ENCODE assay signal across 29 cellular contexts in the genomic region with DNA sequence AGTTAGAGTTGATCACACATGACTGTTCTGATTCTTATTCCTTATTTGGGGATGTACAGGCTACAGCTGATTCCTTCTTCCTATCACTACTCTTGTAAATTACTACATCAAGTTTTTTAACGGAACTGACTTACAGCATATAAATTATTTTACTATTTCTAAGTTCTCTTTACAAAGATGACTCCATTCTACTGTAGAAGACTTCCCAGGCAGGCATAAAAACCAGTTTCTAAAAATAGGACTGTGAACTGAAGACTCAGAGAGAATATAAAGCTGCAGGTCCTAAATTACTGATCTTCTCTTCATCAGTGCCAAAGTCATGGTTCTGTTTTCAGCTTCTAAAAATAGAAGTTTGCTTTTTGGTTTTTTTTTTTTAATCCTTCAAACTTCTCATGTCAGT. TPM values are rescaled to one million over a fixed set of nuclear protein-coding genes. Genes with fewer than 3 reads are reported as not detected.
DNase-seq lines count a peak whose midpoint lies in the region; ATAC-seq, FAIRE-seq and TF ChIP-seq lines count a peak whose summit lies in the region.
"Had no signal": no experiment of that assay in that cellular context is flagged by ENCODE, and none has a peak within 500 bp of the region (broad histone marks: within the 10 kb centered on the region; RNA-seq: fewer than 3 reads in every experiment).

No MANE protein-coding gene starts in this region.

- H3K9ac ChIP-seq in endodermal cell (ENCODE audit: extremely low read depth, low read length, poor library complexity, severe bottlenecking), result no peak overlapping the region
- H3K9ac ChIP-seq: BLaER1 treated with 17β-estradiol and CSF1 and Interleukin-3, amounts not matched to agents 10 nM and 100 nM had no signal

- no peak overlapping the region for H3K4me2 ChIP-seq in osteoblast (ENCODE audit: insufficient read depth, low read length)

- H3K9me3 ChIP-seq in endodermal cell (ENCODE audit: control insufficient read depth, low read length), result peaks cover 26% of the 10 kb centered on the region
- no peaks in the 10 kb centered on the region for H3K9me3 ChIP-seq in osteoblast (ENCODE audit: low read depth, low read length)
- H3K9me3 ChIP-seq: left lung, spleen had no signal

- H3K36me3 Mint-ChIP-seq in HFFc6 (ENCODE audit: low read depth) (peaks cover 12% of the 10 kb centered on the region), endodermal cell (ENCODE audit: low read depth) (peaks cover 44% of the 10 kb centered on the region)

- no peak for ATAC-seq in HG02763 (IDR thresholded peaks at IDR 0.05; ENCODE audit: unreplicated experiment)
- ATAC-seq: right cardiac atrium had no signal

- no peak for FAIRE-seq in GM19239 (lab: Jason Lieb, UNC)
- FAIRE-seq: RCC 7860 had no signal

- H3K9me3 Mint-ChIP-seq in HFFc6 (no peaks in the 10 kb centered on the region), endodermal cell (peaks cover 4% of the 10 kb centered on the region)
- H3K9me3 Mint-ChIP-seq: activated naive CD4-positive, alpha-beta T cell treated with anti-CD3 and anti-CD28 coated beads for 36 hours; stimulated activated naive CD8-positive, alpha-beta T cell treated with anti-CD3 and anti-CD28 coated beads, Interleukin-15, Interleukin-2, amounts not matched to agents 100 ng/mL and 50 ng/mL, for 24 hours had no signal

- H3K36me3 ChIP-seq in endodermal cell (ENCODE audit: control insufficient read depth, insufficient read depth, low read length) (peaks cover 28% of the 10 kb centered on the region), osteoblast (ENCODE audit: insufficient read depth, low read length) (no peaks in the 10 kb centered on the region)
- H3K36me3 ChIP-seq: left lung had no signal

- H4K20me1 ChIP-seq in osteoblast (ENCODE audit: insufficient read depth, low read length), result no peaks in the 10 kb centered on the region
- H4K20me1 ChIP-seq: BLaER1 treated with 17β-estradiol and CSF1 and Interleukin-3, amounts not matched to agents 10 nM and 100 nM had no signal

- H3K4me1 ChIP-seq in endodermal cell (ENCODE audit: control insufficient read depth, insufficient read depth, low read length) (no peaks in the 10 kb centered on the region), osteoblast (ENCODE audit: insufficient read depth, low read length) (peaks cover 4% of the 10 kb centered on the region)

- H3K27me3 Mint-ChIP-seq in HFFc6 (ENCODE audit: insufficient read depth) (no peaks in the 10 kb centered on the region; the same call in 1 of the 2 replicates), endodermal cell (ENCODE audit: insufficient read depth) (no peaks in the 10 kb centered on the region)
- H3K27me3 Mint-ChIP-seq: activated CD4-positive, alpha-beta memory T cell treated with anti-CD3 and anti-CD28 coated beads, Interleukin-2, amount 10 ng/mL, durations not matched to agents 7 days and 5 days; stimulated activated naive CD8-positive, alpha-beta T cell treated with anti-CD3 and anti-CD28 coated beads, Interleukin-15, Interleukin-2, amounts not matched to agents 100 ng/mL and 50 ng/mL, for 24 hours had no signal

- no peak overlapping the region for H3K4me3 Mint-ChIP-seq in HFFc6
- no peak overlapping the region for H3K4me3 Mint-ChIP-seq in endodermal cell
- H3K4me3 Mint-ChIP-seq: activated CD4-positive, alpha-beta memory T cell treated with anti-CD3 and anti-CD28 coated beads, Interleukin-2, amount 10 ng/mL, durations not matched to agents 7 days and 5 days; activated naive CD4-positive, alpha-beta T cell treated with anti-CD3 and anti-CD28 coated beads for 36 hours; stimulated activated naive CD8-positive, alpha-beta T cell treated with anti-CD3 and anti-CD28 coated beads, Interleukin-15, Interleukin-2, amounts not matched to agents 100 ng/mL and 50 ng/mL, for 24 hours had no signal

- no peak for TF ChIP-seq CTCF in AG09309 (IDR thresholded peaks at IDR 0.05; ENCODE audit: control insufficient read depth, insufficient read depth, low read depth, low read length, missing control alignments)
- no peak for TF ChIP-seq CTCF in HFFc6 (IDR thresholded peaks at IDR 0.05)
- no peak for TF ChIP-seq CTCF in endodermal cell (conservative IDR thresholded peaks at IDR 0.05)
- no peak for TF ChIP-seq CTCF in osteoblast (IDR thresholded peaks at IDR 0.05; ENCODE audit: extremely low read depth, low read depth, low read length)

- H3K27me3 ChIP-seq in endodermal cell (ENCODE audit: control insufficient read depth, insufficient read depth, low read length, poor library complexity, severe bottlenecking), result no peaks in the 10 kb centered on the region
- no peaks in the 10 kb centered on the region for H3K27me3 ChIP-seq in osteoblast (ENCODE audit: insufficient read depth, low read length)
- H3K27me3 ChIP-seq: BLaER1 treated with 17β-estradiol and CSF1 and Interleukin-3, amounts not matched to agents 10 nM and 100 nM; left lung; spleen had no signal

- H3K27ac Mint-ChIP-seq in HFFc6 (peak overlapping the region; percentile 30; the same call in 1 of the 2 replicates), endodermal cell (no peak overlapping the region)
- H3K27ac Mint-ChIP-seq: activated CD4-positive, alpha-beta memory T cell treated with anti-CD3 and anti-CD28 coated beads, Interleukin-2, amount 10 ng/mL, durations not matched to agents 7 days and 5 days; activated naive CD4-positive, alpha-beta T cell treated with anti-CD3 and anti-CD28 coated beads for 36 hours; stimulated activated naive CD8-positive, alpha-beta T cell treated with anti-CD3 and anti-CD28 coated beads, Interleukin-15, Interleukin-2, amounts not matched to agents 100 ng/mL and 50 ng/mL, for 24 hours had no signal

- DNase-seq in AG09309 (ENCODE audit: low read depth) (peak; percentile 17), HFFc6 (no peak), endodermal cell (no peak), osteoblast (ENCODE audit: insufficient read length, low spot score, missing footprints) (peak; percentile 68), GM19239 (ENCODE audit: insufficient read length, low spot score) (no peak), RPMI8226 (no peak), NCI-H2227 (lab: John Stamatoyannopoulos, UW; ENCODE audit: unreplicated experiment) (no peak)
- DNase-seq: activated CD4-positive, alpha-beta memory T cell treated with anti-CD3 and anti-CD28 coated beads, Interleukin-2, amount 10 ng/mL, durations not matched to agents 7 days and 5 days; activated CD8-positive, alpha-beta memory T cell treated with anti-CD3 and anti-CD28 coated beads, Interleukin-2, amount 50 U/mL, for 4 hours; amniotic stem cell; COR-L47; GOT3; islet precursor cell; Kasumi-1; left lung; mesenchymal stem cell; NCI-H1048; NCI-H2107; NCI-H446 treated with DMSO at 0.1 percent for 48 hours; NCI-H774; posterior cingulate gyrus; SIG-M5; spleen had no signal

- 100% methylated on average over 1 of the region's 1 CpG; no CpG with 5 or more reads in 1 of the 2 experiments for WGBS in endodermal cell (ENCODE audit: insufficient coverage in 1 of 2, insufficient read length in 1 of 2), 2 experiments

- no peak overlapping the region for H2AFZ ChIP-seq in osteoblast (ENCODE audit: low read length)

- peaks cover 41% of the 10 kb centered on the region for H3K4me1 Mint-ChIP-seq in HFFc6 (ENCODE audit: low read depth)
- peaks cover 15% of the 10 kb centered on the region for H3K4me1 Mint-ChIP-seq in endodermal cell

- no peak overlapping the region for H3K27ac ChIP-seq in endodermal cell (ENCODE audit: low read depth, low read length)
- no peak overlapping the region for H3K27ac ChIP-seq in osteoblast (ENCODE audit: low read depth, low read length)
- H3K27ac ChIP-seq: BLaER1 treated with 17β-estradiol and CSF1 and Interleukin-3, amounts not matched to agents 10 nM and 100 nM; left lung; spleen had no signal

- H3K4me3 ChIP-seq in AG09309 (ENCODE audit: control insufficient read depth, low read depth, low read length) (no peak overlapping the region), endodermal cell (ENCODE audit: low read length) (peak overlapping the region; percentile 41), osteoblast (ENCODE audit: insufficient read depth, low read length) (no peak overlapping the region)
- H3K4me3 ChIP-seq: BLaER1 treated with 17β-estradiol and CSF1 and Interleukin-3, amounts not matched to agents 10 nM and 100 nM; left lung; spleen had no signal

- H3K79me2 ChIP-seq in osteoblast (ENCODE audit: insufficient read depth, low read length), result no peaks in the 10 kb centered on the region

RNA-seq across cellular contexts. Expression of a gene that starts 38.9 kb away (rescaled TPM):
- total RNA-seq in HFFc6 (2021; fragmentation: NEBNext Ultra II Directional; extraction: Animal tissue kit (Norgen Biotek cat#: 25700)), result 100 to 1,000 TPM in 1 of 6 experiments, 10 to 100 TPM in 5; 78.3 to 103 (median 90.8) TPM
- total RNA-seq in endodermal cell (100 to 1,000 TPM in 1 of 2 donors, 10 to 100 TPM in 1; 83.8 to 112 TPM), osteoblast (55.7 and 56.9 TPM in 2 replicates)
- polyA plus RNA-seq in endodermal cell (2013, experiment 1 of 2), result 32.4 TPM
- 33.9 TPM for polyA plus RNA-seq in endodermal cell (2013, experiment 2 of 2)

Comparison
In these comparisons a context has a peak if more than half of its experiments do, and no peak if none do; other contexts are left out.
1. DNase-seq: peak in AG09309 (single experiment) and osteoblast (single experiment); none in HFFc6 (single experiment), endodermal cell (single experiment), GM19239 (single experiment), RPMI8226 (single experiment) and NCI-H2227 (single experiment).